In the genomic region with DNA sequence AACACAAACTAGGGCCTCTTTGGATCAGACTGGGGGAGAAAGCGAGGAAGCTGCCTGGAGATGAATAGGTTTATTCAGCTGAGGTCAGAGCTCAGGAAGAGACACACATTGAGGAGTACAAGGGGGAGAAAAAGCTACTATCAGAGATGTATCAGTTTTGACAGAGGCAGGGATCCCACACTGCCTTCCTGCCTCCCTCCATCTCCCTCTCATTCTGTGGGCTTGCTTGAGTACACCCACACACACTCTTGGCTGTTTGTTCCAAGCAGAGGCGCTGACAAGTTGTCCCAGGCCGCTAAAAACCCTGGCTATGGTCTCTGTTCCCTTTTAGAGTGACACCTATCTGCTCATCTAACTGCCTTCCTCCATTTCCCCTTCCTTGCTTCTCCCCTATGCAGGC, we compare ENCODE assay signal across 9 cellular contexts. TPM values are rescaled to one million over a fixed set of nuclear protein-coding genes. Genes with fewer than 3 reads are reported as not detected.
DNase-seq lines count a peak whose midpoint lies in the region; ATAC-seq and TF ChIP-seq lines count a peak whose summit lies in the region.
"Had no signal": no experiment of that assay in that cellular context is flagged by ENCODE, and none has a peak within 500 bp of the region (broad histone marks: within the 10 kb centered on the region; RNA-seq: fewer than 3 reads in every experiment).

No MANE protein-coding gene starts in this region.

- no peaks in the 10 kb centered on the region for H3K27me3 Mint-ChIP-seq in activated CD4-positive, alpha-beta T cell treated with anti-CD3 and anti-CD28 coated beads, Interleukin-2, amount 10 ng/mL, durations not matched to agents 24 days and 14 days
- H3K27me3 Mint-ChIP-seq in T-helper 17 cell: no peaks in the 10 kb centered on the region

- H3K36me3 ChIP-seq in gastroesophageal sphincter: peaks cover 0 to 26% of the 10 kb centered on the region in 2 donors
- H3K36me3 ChIP-seq in suprapubic skin: peaks cover 15% of the 10 kb centered on the region

- peaks cover 37% of the 10 kb centered on the region for H3K4me1 Mint-ChIP-seq in activated CD4-positive, alpha-beta T cell treated with anti-CD3 and anti-CD28 coated beads, Interleukin-2, amount 10 ng/mL, durations not matched to agents 24 days and 14 days
- H3K4me1 Mint-ChIP-seq in T-helper 17 cell: peaks cover 35% of the 10 kb centered on the region

- 80% methylated on average over 2 of the region's 3 CpGs; no CpG with 5 or more reads in 1 of the 2 donors for WGBS in gastroesophageal sphincter (ENCODE audit: low coverage in 1 of 2), 2 donors
- WGBS in suprapubic skin: 71% methylated on average over 3 of the region's 3 CpGs

- no peak overlapping the region for H3K4me3 Mint-ChIP-seq in activated CD4-positive, alpha-beta T cell treated with anti-CD3 and anti-CD28 coated beads, Interleukin-2, amount 10 ng/mL, durations not matched to agents 24 days and 14 days
- peak overlapping the region; percentile 95 for H3K4me3 Mint-ChIP-seq in T-helper 17 cell

- peak overlapping the region; percentile 82 for H3K27ac Mint-ChIP-seq in activated CD4-positive, alpha-beta T cell treated with anti-CD3 and anti-CD28 coated beads, Interleukin-2, amount 10 ng/mL, durations not matched to agents 24 days and 14 days
- H3K27ac Mint-ChIP-seq in T-helper 17 cell: peak overlapping the region; percentile 100

- TF ChIP-seq CTCF in gastroesophageal sphincter (IDR thresholded peaks at IDR 0.05) (no peak), suprapubic skin (IDR thresholded peaks at IDR 0.05) (no peak)

- ATAC-seq in T-helper 17 cell (no peak), gastroesophageal sphincter (no peak), HG03135 (IDR thresholded peaks at IDR 0.05; ENCODE audit: unreplicated experiment) (no peak), GM21786 (IDR thresholded peaks at IDR 0.05; ENCODE audit: unreplicated experiment) (no peak)

- TF ChIP-seq POLR2A in gastroesophageal sphincter (IDR thresholded peaks at IDR 0.05) (peak in 1 of 2 donors; percentile 15), suprapubic skin (IDR thresholded peaks at IDR 0.05) (no peak)

- TF ChIP-seq EP300 in gastroesophageal sphincter (IDR thresholded peaks at IDR 0.05): no peak
- TF ChIP-seq EP300 in suprapubic skin (IDR thresholded peaks at IDR 0.05): no peak

- H3K27me3 ChIP-seq in gastroesophageal sphincter: no peaks in the 10 kb centered on the region
- no peaks in the 10 kb centered on the region for H3K27me3 ChIP-seq in suprapubic skin

- H3K27ac ChIP-seq in gastroesophageal sphincter (peak overlapping the region; percentile 89 to 96 (median 94)), suprapubic skin (peak overlapping the region; percentile 51)

- peaks cover 34% of the 10 kb centered on the region for H3K36me3 Mint-ChIP-seq in activated CD4-positive, alpha-beta T cell treated with anti-CD3 and anti-CD28 coated beads, Interleukin-2, amount 10 ng/mL, durations not matched to agents 24 days and 14 days (ENCODE audit: low read depth)
- H3K36me3 Mint-ChIP-seq in T-helper 17 cell (ENCODE audit: low read depth): peaks cover 7% of the 10 kb centered on the region

- H3K4me3 ChIP-seq in gastroesophageal sphincter (peak overlapping the region; percentile 18 to 80), suprapubic skin (no peak overlapping the region)

- H3K4me1 ChIP-seq in gastroesophageal sphincter: peaks cover 0 to 49% (median 0%) of the 10 kb centered on the region in 3 donors
- peaks cover 36% of the 10 kb centered on the region for H3K4me1 ChIP-seq in suprapubic skin

- H3K9me3 ChIP-seq in T-helper 17 cell (ENCODE audit: control insufficient read depth, low read length, poor library complexity, severe bottlenecking) (no peaks in the 10 kb centered on the region), gastroesophageal sphincter (no peaks in the 10 kb centered on the region), suprapubic skin (no peaks in the 10 kb centered on the region)

- peak; percentile 53 for DNase-seq in activated CD4-positive, alpha-beta T cell treated with anti-CD3 and anti-CD28 coated beads, Interleukin-2, amount 10 ng/mL, durations not matched to agents 24 days and 14 days
- DNase-seq in activated CD4-positive, alpha-beta T cell treated with anti-CD3 and anti-CD28 coated beads for 1 hour: no peak
- DNase-seq in T-helper 17 cell (no peak), suprapubic skin (ENCODE audit: low spot score in 2 of 2) (no peak), DMS 273 (lab: John Stamatoyannopoulos, UW; ENCODE audit: unreplicated experiment) (no peak)
- DNase-seq: NCI-H1436 had no signal

- intact Hi-C loops in activated CD4-positive, alpha-beta T cell treated with anti-CD3 and anti-CD28 coated beads, Interleukin-2, amount 10 ng/mL, durations not matched to agents 24 days and 14 days (cut with micrococcal nuclease): loop anchor here (10.0 kb wide), 1 partner anchor 957 kb away; a partner anchor contains a TSS

- no peaks in the 10 kb centered on the region for H3K9me3 Mint-ChIP-seq in activated CD4-positive, alpha-beta T cell treated with anti-CD3 and anti-CD28 coated beads, Interleukin-2, amount 10 ng/mL, durations not matched to agents 24 days and 14 days

RNA-seq across cellular contexts. Expression of a gene that starts 5.2 kb away (rescaled TPM):
- total RNA-seq in activated CD4-positive, alpha-beta T cell treated with anti-CD3 and anti-CD28 coated beads, Interleukin-2, amount 10 ng/mL, durations not matched to agents 24 days and 14 days: 37.3 and 40.3 TPM in 2 replicates
- total RNA-seq in T-helper 17 cell (100 to 1,000 TPM; 201 to 218 TPM), gastroesophageal sphincter (100 to 1,000 TPM in 1 of 4 donors, 10 to 100 TPM in 3; 40.5 to 156 (median 89.8) TPM), suprapubic skin (10 to 100 TPM; 29.4 to 60.7 (median 48.4) TPM)

RNA-seq across cellular contexts. Expression of a gene that starts 6.6 kb away (rescaled TPM):
- 7.8 and 10.0 TPM in 2 replicates for total RNA-seq in activated CD4-positive, alpha-beta T cell treated with anti-CD3 and anti-CD28 coated beads, Interleukin-2, amount 10 ng/mL, durations not matched to agents 24 days and 14 days
- total RNA-seq in T-helper 17 cell (10 to 100 TPM in 1 of 2 donors, 1 to 10 TPM in 1; 9.8 to 10.1 TPM), gastroesophageal sphincter (10 to 100 TPM in 3 of 4 donors, 1 to 10 TPM in 1; 7.7 to 36.6 (median 13.7) TPM), suprapubic skin (10 to 100 TPM; 16.2 to 81.3 (median 28.6) TPM)

RNA-seq across cellular contexts. Expression of a gene that starts 38.8 kb away (rescaled TPM):
- not detected in 2 replicates for total RNA-seq in activated CD4-positive, alpha-beta T cell treated with anti-CD3 and anti-CD28 coated beads, Interleukin-2, amount 10 ng/mL, durations not matched to agents 24 days and 14 days
- not detected for total RNA-seq in T-helper 17 cell
- 1 to 10 TPM in 2 of 4 donors, under 1 TPM in 2; 0.67 to 2.5 (median 0.99) TPM for total RNA-seq in gastroesophageal sphincter
- total RNA-seq in suprapubic skin: 1 to 10 TPM in 1 of 4 donors, under 1 TPM in 3; 0.21 to 2.3 (median 0.72) TPM
